In the genomic region with DNA sequence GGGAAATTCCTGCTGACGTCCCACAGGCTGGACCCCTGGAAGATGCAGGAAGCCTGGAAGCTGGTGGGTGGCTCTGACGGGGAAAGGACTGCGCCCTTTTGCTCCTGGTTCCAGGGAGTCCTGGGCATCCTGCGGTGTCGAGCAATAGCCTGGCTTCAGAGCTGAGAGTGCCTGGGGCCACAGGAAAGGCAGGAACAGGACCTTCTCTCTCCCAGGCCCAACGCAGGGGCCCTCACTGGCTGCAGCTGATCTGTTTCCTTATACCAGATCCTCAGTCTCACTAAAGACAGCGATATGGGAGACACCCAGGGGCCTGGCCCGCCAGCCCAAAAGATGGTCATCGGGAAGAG, we compare ENCODE assay signal across 2 cellular contexts.
TF ChIP-seq lines count a peak whose summit lies in the region.

No MANE protein-coding gene starts in this region.

TF ChIP-seq in SK-N-SH, 30 proteins besides CTCF, POLR2A, EP300 and RAD21 (continued from another document):
- TF ChIP-seq, protein P1, sequence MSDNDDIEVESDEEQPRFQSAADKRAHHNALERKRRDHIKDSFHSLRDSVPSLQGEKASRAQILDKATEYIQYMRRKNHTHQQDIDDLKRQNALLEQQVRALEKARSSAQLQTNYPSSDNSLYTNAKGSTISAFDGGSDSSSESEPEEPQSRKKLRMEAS (IDR thresholded peaks at IDR 0.05; ENCODE audit: low read depth) = no peak
- no peak for TF ChIP-seq GABPA (IDR thresholded peaks at IDR 0.05; ENCODE audit: low read depth)
- TF ChIP-seq MXI1 (IDR thresholded peaks at IDR 0.05; ENCODE audit: low read depth, low read length) = no peak
- TF ChIP-seq PBX3 (IDR thresholded peaks at IDR 0.05) = no peak

TF ChIP-seq in SK-N-SH treated with all-trans-retinoic acid at 6 μM for 48 hours, 23 proteins besides CTCF, POLR2A, EP300 and RAD21 (continued from another document):
- TF ChIP-seq, protein P2, sequence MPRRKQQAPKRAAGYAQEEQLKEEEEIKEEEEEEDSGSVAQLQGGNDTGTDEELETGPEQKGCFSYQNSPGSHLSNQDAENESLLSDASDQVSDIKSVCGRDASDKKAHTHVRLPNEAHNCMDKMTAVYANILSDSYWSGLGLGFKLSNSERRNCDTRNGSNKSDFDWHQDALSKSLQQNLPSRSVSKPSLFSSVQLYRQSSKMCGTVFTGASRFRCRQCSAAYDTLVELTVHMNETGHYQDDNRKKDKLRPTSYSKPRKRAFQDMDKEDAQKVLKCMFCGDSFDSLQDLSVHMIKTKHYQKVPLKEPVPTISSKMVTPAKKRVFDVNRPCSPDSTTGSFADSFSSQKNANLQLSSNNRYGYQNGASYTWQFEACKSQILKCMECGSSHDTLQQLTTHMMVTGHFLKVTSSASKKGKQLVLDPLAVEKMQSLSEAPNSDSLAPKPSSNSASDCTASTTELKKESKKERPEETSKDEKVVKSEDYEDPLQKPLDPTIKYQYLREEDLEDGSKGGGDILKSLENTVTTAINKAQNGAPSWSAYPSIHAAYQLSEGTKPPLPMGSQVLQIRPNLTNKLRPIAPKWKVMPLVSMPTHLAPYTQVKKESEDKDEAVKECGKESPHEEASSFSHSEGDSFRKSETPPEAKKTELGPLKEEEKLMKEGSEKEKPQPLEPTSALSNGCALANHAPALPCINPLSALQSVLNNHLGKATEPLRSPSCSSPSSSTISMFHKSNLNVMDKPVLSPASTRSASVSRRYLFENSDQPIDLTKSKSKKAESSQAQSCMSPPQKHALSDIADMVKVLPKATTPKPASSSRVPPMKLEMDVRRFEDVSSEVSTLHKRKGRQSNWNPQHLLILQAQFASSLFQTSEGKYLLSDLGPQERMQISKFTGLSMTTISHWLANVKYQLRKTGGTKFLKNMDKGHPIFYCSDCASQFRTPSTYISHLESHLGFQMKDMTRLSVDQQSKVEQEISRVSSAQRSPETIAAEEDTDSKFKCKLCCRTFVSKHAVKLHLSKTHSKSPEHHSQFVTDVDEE (CRISPR knock-in tag; IDR thresholded peaks at IDR 0.05) = no peak
- no peak for TF ChIP-seq ZFP3 (CRISPR knock-in tag; IDR thresholded peaks at IDR 0.05)
- no peak for TF ChIP-seq ZC3H10 (CRISPR knock-in tag; IDR thresholded peaks at IDR 0.05)
- TF ChIP-seq ZFP30 (CRISPR knock-in tag; IDR thresholded peaks at IDR 0.05) = no peak
- TF ChIP-seq ZNF70 (CRISPR knock-in tag; IDR thresholded peaks at IDR 0.05) = no peak
- TF ChIP-seq, protein P3, sequence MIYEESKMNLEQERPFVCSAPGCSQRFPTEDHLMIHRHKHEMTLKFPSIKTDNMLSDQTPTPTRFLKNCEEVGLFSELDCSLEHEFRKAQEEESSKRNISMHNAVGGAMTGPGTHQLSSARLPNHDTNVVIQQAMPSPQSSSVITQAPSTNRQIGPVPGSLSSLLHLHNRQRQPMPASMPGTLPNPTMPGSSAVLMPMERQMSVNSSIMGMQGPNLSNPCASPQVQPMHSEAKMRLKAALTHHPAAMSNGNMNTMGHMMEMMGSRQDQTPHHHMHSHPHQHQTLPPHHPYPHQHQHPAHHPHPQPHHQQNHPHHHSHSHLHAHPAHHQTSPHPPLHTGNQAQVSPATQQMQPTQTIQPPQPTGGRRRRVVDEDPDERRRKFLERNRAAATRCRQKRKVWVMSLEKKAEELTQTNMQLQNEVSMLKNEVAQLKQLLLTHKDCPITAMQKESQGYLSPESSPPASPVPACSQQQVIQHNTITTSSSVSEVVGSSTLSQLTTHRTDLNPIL (CRISPR knock-in tag; IDR thresholded peaks at IDR 0.05; ENCODE audit: low read depth) = no peak
- TF ChIP-seq OSR1 (CRISPR knock-in tag; IDR thresholded peaks at IDR 0.05) = no peak
- no peak for TF ChIP-seq PPARA (CRISPR knock-in tag; IDR thresholded peaks at IDR 0.05; ENCODE audit: borderline replicate concordance)
- TF ChIP-seq, protein P4, sequence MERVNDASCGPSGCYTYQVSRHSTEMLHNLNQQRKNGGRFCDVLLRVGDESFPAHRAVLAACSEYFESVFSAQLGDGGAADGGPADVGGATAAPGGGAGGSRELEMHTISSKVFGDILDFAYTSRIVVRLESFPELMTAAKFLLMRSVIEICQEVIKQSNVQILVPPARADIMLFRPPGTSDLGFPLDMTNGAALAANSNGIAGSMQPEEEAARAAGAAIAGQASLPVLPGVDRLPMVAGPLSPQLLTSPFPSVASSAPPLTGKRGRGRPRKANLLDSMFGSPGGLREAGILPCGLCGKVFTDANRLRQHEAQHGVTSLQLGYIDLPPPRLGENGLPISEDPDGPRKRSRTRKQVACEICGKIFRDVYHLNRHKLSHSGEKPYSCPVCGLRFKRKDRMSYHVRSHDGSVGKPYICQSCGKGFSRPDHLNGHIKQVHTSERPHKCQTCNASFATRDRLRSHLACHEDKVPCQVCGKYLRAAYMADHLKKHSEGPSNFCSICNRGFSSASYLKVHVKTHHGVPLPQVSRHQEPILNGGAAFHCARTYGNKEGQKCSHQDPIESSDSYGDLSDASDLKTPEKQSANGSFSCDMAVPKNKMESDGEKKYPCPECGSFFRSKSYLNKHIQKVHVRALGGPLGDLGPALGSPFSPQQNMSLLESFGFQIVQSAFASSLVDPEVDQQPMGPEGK (CRISPR knock-in tag; IDR thresholded peaks at IDR 0.05; ENCODE audit: borderline replicate concordance) = no peak
- TF ChIP-seq RARB (CRISPR knock-in tag; IDR thresholded peaks at IDR 0.05) = no peak
- TF ChIP-seq SNAI2 (CRISPR knock-in tag; IDR thresholded peaks at IDR 0.05) = no peak
- no peak for TF ChIP-seq ISL1 (CRISPR knock-in tag; IDR thresholded peaks at IDR 0.05)
- TF ChIP-seq, protein P5, sequence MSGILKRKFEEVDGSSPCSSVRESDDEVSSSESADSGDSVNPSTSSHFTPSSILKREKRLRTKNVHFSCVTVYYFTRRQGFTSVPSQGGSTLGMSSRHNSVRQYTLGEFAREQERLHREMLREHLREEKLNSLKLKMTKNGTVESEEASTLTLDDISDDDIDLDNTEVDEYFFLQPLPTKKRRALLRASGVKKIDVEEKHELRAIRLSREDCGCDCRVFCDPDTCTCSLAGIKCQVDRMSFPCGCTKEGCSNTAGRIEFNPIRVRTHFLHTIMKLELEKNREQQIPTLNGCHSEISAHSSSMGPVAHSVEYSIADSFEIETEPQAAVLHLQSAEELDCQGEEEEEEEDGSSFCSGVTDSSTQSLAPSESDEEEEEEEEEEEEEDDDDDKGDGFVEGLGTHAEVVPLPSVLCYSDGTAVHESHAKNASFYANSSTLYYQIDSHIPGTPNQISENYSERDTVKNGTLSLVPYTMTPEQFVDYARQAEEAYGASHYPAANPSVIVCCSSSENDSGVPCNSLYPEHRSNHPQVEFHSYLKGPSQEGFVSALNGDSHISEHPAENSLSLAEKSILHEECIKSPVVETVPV (CRISPR knock-in tag; IDR thresholded peaks at IDR 0.05) = no peak
- no peak for TF ChIP-seq ZNF565 (CRISPR knock-in tag; conservative IDR thresholded peaks at IDR 0.05; ENCODE audit: low read depth)
- no peak for TF ChIP-seq GLIS3 (CRISPR knock-in tag; IDR thresholded peaks at IDR 0.05)
- TF ChIP-seq TOX (CRISPR knock-in tag; IDR thresholded peaks at IDR 0.05; ENCODE audit: borderline replicate concordance) = no peak
- no peak for TF ChIP-seq CSDC2 (CRISPR knock-in tag; IDR thresholded peaks at IDR 0.05)
- TF ChIP-seq ARNTL (CRISPR knock-in tag; IDR thresholded peaks at IDR 0.05; ENCODE audit: borderline replicate concordance, low read depth) = no peak
